ENCODE assay signal across 8 cellular contexts in the genomic region with DNA sequence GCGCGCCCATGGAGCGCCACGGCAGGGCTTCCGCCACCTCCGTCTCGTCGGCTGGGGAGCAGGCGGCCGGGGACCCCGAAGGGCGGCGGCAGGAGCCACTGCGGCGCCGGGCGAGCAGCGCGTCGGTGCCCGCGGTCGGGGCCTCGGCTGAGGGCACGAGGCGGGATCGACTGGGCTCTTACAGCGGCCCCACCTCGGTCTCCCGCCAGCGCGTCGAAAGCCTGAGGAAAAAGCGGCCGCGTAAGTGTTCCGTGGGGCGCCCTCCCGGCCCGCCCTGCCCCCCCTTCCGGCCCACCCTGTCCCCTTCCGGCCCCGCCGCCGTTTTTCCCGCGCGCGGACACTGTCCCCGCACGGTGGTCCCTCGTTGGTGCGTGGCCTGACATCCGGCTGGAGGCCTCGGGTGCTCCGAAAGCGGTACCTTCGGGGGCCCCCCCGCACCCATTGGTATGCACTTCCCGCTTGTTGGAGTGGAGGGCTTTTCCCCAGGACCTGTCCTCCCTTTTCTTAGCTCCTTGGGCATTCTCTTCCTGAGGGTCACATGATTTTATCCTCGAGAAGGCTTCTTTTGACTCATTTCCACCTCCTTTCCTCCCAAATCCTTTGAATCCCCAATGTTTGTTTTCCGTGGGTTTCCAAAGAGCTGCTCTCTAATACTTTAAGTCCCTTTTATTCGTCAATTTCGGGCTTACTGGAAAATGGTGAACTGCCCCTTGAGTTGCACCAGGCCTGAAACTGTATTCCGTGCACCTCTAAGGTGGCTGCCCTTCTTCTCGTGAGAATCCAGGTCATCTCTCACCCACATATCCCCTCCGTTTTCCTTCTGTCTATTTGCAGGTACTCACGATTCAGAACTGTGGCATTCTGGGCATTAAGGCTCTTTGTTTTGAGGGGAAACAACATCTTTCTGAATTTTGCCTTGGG. TPM values are rescaled to one million over a fixed set of nuclear protein-coding genes. Genes with fewer than 3 reads are reported as not detected.
DNase-seq lines count a peak whose midpoint lies in the region; ATAC-seq and TF ChIP-seq lines count a peak whose summit lies in the region.

No MANE protein-coding gene starts in this region.

- H3K79me2 ChIP-seq in DND-41 (ENCODE audit: insufficient read depth, low read length), result peaks cover 83% of the 10 kb centered on the region

- CTCF ChIA-PET in activated CD4-positive, alpha-beta memory T cell treated with anti-CD3 and anti-CD28 coated beads, Interleukin-2, amount 10 ng/mL, durations not matched to agents 7 days and 5 days (lab: Charles Lee), result interaction anchor here (0.6 to 1.1 kb wide), 4 partner anchors 18 to 194 kb away, joined by 3 to 4 read pairs (median 3); a partner anchor contains a TSS

- H3K4me3 Mint-ChIP-seq in activated CD4-positive, alpha-beta memory T cell treated with anti-CD3 and anti-CD28 coated beads, Interleukin-2, amount 10 ng/mL, durations not matched to agents 7 days and 5 days, result peak overlapping the region; percentile 97
- H3K4me3 Mint-ChIP-seq in natural killer cell, result peak overlapping the region; percentile 100

- TF ChIP-seq POLR2A in testis (IDR thresholded peaks at IDR 0.05), result no peak

- 0 to 1% methylated on average over 12 to 42 of the region's 68 CpGs for WGBS in testis, 2 donors

- H3K9me3 Mint-ChIP-seq in activated CD4-positive, alpha-beta memory T cell treated with anti-CD3 and anti-CD28 coated beads, Interleukin-2, amount 10 ng/mL, durations not matched to agents 7 days and 5 days, result no peaks in the 10 kb centered on the region
- no peaks in the 10 kb centered on the region for H3K9me3 Mint-ChIP-seq in natural killer cell

- DNase-seq in DND-41 (peak; percentile 58), LHCN-M2 (ENCODE audit: low read depth) (peak; percentile 26), epithelial cell of prostate (ENCODE audit: low read depth, low spot score) (no peak), natural killer cell (peak; percentile 30), testis (peak; percentile 62), inferior parietal cortex (ENCODE audit: extremely low spot score) (no peak)
- DNase-seq in activated CD4-positive, alpha-beta memory T cell treated with anti-CD3 and anti-CD28 coated beads, Interleukin-2, amount 10 ng/mL, durations not matched to agents 7 days and 5 days, result peak; percentile 56

- H3K36me3 Mint-ChIP-seq in activated CD4-positive, alpha-beta memory T cell treated with anti-CD3 and anti-CD28 coated beads, Interleukin-2, amount 10 ng/mL, durations not matched to agents 7 days and 5 days (ENCODE audit: low read depth), result peaks cover 63% of the 10 kb centered on the region
- peaks cover 7% of the 10 kb centered on the region for H3K36me3 Mint-ChIP-seq in natural killer cell

- no peak for TF ChIP-seq CTCF in DND-41 (IDR thresholded peaks at IDR 0.05; ENCODE audit: borderline replicate concordance, extremely low read depth, low read length, poor library complexity, severe bottlenecking)
- peak; percentile 3 for TF ChIP-seq CTCF in natural killer cell (IDR thresholded peaks at IDR 0.05)
- TF ChIP-seq CTCF in testis (IDR thresholded peaks at IDR 0.05), result no peak

- H3K36me3 ChIP-seq in DND-41 (ENCODE audit: insufficient read depth, low read length), result peaks cover 39% of the 10 kb centered on the region
- no peaks in the 10 kb centered on the region for H3K36me3 ChIP-seq in testis (ENCODE audit: low read depth, missing control alignments)

- peak overlapping the region; percentile 74 for H3K4me2 ChIP-seq in DND-41 (ENCODE audit: insufficient read depth, low read length)

- POLR2A ChIA-PET in activated CD4-positive, alpha-beta memory T cell treated with anti-CD3 and anti-CD28 coated beads, Interleukin-2, amount 10 ng/mL, durations not matched to agents 7 days and 5 days (lab: Charles Lee), result interaction anchor here (0.7 to 5.4 kb wide), 12 partner anchors 9 to 210 kb away, joined by 3 to 32 read pairs (median 5); a partner anchor contains a TSS

- peaks cover 49% of the 10 kb centered on the region for H4K20me1 ChIP-seq in DND-41 (ENCODE audit: insufficient read depth, low read length)

- H3K9ac ChIP-seq in DND-41 (ENCODE audit: low read depth, low read length), result peak overlapping the region; percentile 87

- H3K27ac Mint-ChIP-seq in activated CD4-positive, alpha-beta memory T cell treated with anti-CD3 and anti-CD28 coated beads, Interleukin-2, amount 10 ng/mL, durations not matched to agents 7 days and 5 days, result peak overlapping the region; percentile 96
- peak overlapping the region; percentile 96 to 98 for H3K27ac Mint-ChIP-seq in natural killer cell

- H2AFZ ChIP-seq in DND-41 (ENCODE audit: low read depth, low read length), result peak overlapping the region; percentile 63

- ATAC-seq in DND-41 (ENCODE audit: insufficient read depth, low read depth) (peak; percentile 11), GM21515 (IDR thresholded peaks at IDR 0.05; ENCODE audit: unreplicated experiment) (peak; percentile 15), natural killer cell (peak; percentile 4 to 22 (median 6))

- H3K4me1 Mint-ChIP-seq in activated CD4-positive, alpha-beta memory T cell treated with anti-CD3 and anti-CD28 coated beads, Interleukin-2, amount 10 ng/mL, durations not matched to agents 7 days and 5 days, result peaks cover 56% of the 10 kb centered on the region
- peaks cover 55 to 62% of the 10 kb centered on the region in 2 donors for H3K4me1 Mint-ChIP-seq in natural killer cell

- H3K4me1 ChIP-seq in DND-41 (ENCODE audit: insufficient read depth, low read length) (peaks cover 50% of the 10 kb centered on the region), testis (peaks cover 14% of the 10 kb centered on the region)

- peak overlapping the region; percentile 83 to 92 for H3K4me3 ChIP-seq in DND-41 (ENCODE audit: low read depth in 1 of 2, low read length in 2 of 2)
- peak overlapping the region; percentile 71 to 99 for H3K4me3 ChIP-seq in testis

- H3K27me3 ChIP-seq in DND-41 (ENCODE audit: insufficient read depth, low read length, poor library complexity) (no peaks in the 10 kb centered on the region), testis (no peaks in the 10 kb centered on the region)

- H3K9me3 ChIP-seq in DND-41 (ENCODE audit: insufficient read depth, low read length, severe bottlenecking) (no peaks in the 10 kb centered on the region), testis (no peaks in the 10 kb centered on the region)

- intact Hi-C loops in natural killer cell (cut with micrococcal nuclease), result loop anchor here (2.0 to 5.0 kb wide), 2 partner anchors 125 to 198 kb away; a partner anchor contains a TSS
- intact Hi-C loops in testis (cut with DNase I; ENCODE audit: low total_unique reads), result no loop called here

- H3K27me3 Mint-ChIP-seq in activated CD4-positive, alpha-beta memory T cell treated with anti-CD3 and anti-CD28 coated beads, Interleukin-2, amount 10 ng/mL, durations not matched to agents 7 days and 5 days, result no peaks in the 10 kb centered on the region
- H3K27me3 Mint-ChIP-seq in natural killer cell (ENCODE audit: low read depth in 2 of 2), result no peaks in the 10 kb centered on the region

- peak overlapping the region; percentile 80 for H3K27ac ChIP-seq in DND-41 (ENCODE audit: low read length)
- peak overlapping the region; percentile 87 for H3K27ac ChIP-seq in epithelial cell of prostate
- peak overlapping the region; percentile 97 to 98 for H3K27ac ChIP-seq in testis

RNA-seq across cellular contexts. Expression of a gene that starts 0.6 kb away (rescaled TPM):
- total RNA-seq in LHCN-M2 (2014; rRNA removed), result 53.8 and 67.5 TPM in 2 replicates
- polyA plus RNA-seq in LHCN-M2 (2012), result 25.3 TPM
- 10 to 100 TPM; 63.3 to 63.8 TPM for total RNA-seq in activated CD4-positive, alpha-beta memory T cell treated with anti-CD3 and anti-CD28 coated beads, Interleukin-2, amount 10 ng/mL, durations not matched to agents 7 days and 5 days
- 10 to 100 TPM; 50.5 to 74.3 (median 61.3) TPM for total RNA-seq in natural killer cell
- 10 to 100 TPM; 63.4 to 71.2 TPM for total RNA-seq in testis
- 57.9 TPM for polyA plus RNA-seq in testis (ENCODE audit: insufficient read depth, low read depth, low replicate concordance)

RNA-seq across cellular contexts. Expression of a gene that starts 43.1 kb away (rescaled TPM):
- total RNA-seq in LHCN-M2 (2014; rRNA removed) (24.3 and 25.0 TPM in 2 replicates), natural killer cell (10 to 100 TPM; 23.1 to 30.8 (median 26.4) TPM), testis (10 to 100 TPM; 28.5 to 34.6 TPM)
- 20.7 TPM for polyA plus RNA-seq in LHCN-M2 (2012)
- 10 to 100 TPM; 31.1 to 31.6 TPM for total RNA-seq in activated CD4-positive, alpha-beta memory T cell treated with anti-CD3 and anti-CD28 coated beads, Interleukin-2, amount 10 ng/mL, durations not matched to agents 7 days and 5 days
- 14.5 TPM for polyA plus RNA-seq in testis (ENCODE audit: insufficient read depth, low read depth, low replicate concordance)

Comparison
In these comparisons a context has a peak if more than half of its experiments do, and no peak if none do; other contexts are left out.
1. DNase-seq: peak in DND-41 (single experiment), LHCN-M2 (single experiment), activated CD4-positive, alpha-beta memory T cell treated with anti-CD3 and anti-CD28 coated beads, Interleukin-2, amount 10 ng/mL, durations not matched to agents 7 days and 5 days (single experiment), natural killer cell (single experiment) and testis (single experiment); none in epithelial cell of prostate (single experiment) and inferior parietal cortex (single experiment).
2. Peak in every context shown above with its lines, with median percentiles within 50 percentile points of each other: ATAC-seq and H3K27ac ChIP-seq.